In genomic region chr19:57477191-57478008, GRCh38 we compare ENCODE assay signal across 8 cellular contexts. TPM values are rescaled to one million over a fixed set of nuclear protein-coding genes. Genes with fewer than 3 reads are reported as not detected.
A peak's percentile ranks its signal among the peaks of the same experiment; 100 is the strongest.
DNase-seq lines count a peak whose midpoint lies in the region; ATAC-seq, FAIRE-seq and TF ChIP-seq lines count a peak whose summit lies in the region.

Gene ZNF772, minus strand, starts transcription at chr19:57477566. Its CDS starts 257 bp downstream, at chr19:57477309.

- H3K36me3 Mint-ChIP-seq in brain: peaks cover 54% of the 10 kb centered on the region

- peaks cover 27% of the 10 kb centered on the region for H3K36me3 ChIP-seq in iPS DF 6.9 (ENCODE audit: control insufficient read depth, insufficient read depth, low read length)
- peaks cover 29 to 38% (median 33%) of the 10 kb centered on the region in 4 donors for H3K36me3 ChIP-seq in sigmoid colon

- H3K9me3 ChIP-seq in iPS DF 6.9 (ENCODE audit: control insufficient read depth, insufficient read depth, low read length) (peaks cover 20% of the 10 kb centered on the region), sigmoid colon (peaks cover 32 to 49% (median 42%) of the 10 kb centered on the region in 4 donors)

- ATAC-seq in GM18498 (IDR thresholded peaks at IDR 0.05; ENCODE audit: unreplicated experiment): peak; percentile 99
- ATAC-seq in HG02870 (IDR thresholded peaks at IDR 0.05; ENCODE audit: unreplicated experiment): peak; percentile 72

- H3K4me3 ChIP-seq in iPS DF 6.9 (ENCODE audit: low read length) (peak within 1 kb of the TSS; percentile 80), sigmoid colon (peak within 1 kb of the TSS; percentile 48 to 74 (median 62))

- peak; percentile 96 for FAIRE-seq in TTC549 (lab: Jason Lieb, UNC)

- no peak for TF ChIP-seq EP300 in sigmoid colon (IDR thresholded peaks at IDR 0.05)

- DNase-seq in NCI-H187 (lab: John Stamatoyannopoulos, UW) (peak; percentile 74 to 86), iPS DF 6.9 (ENCODE audit: low read depth, low spot score) (peak; percentile 91), sigmoid colon (peak; percentile 94), cortex of kidney (lab: John Stamatoyannopoulos, UW) (no peak)

- TF ChIP-seq CTCF in brain (conservative IDR thresholded peaks at IDR 0.05): peak; percentile 55 to 60
- peak; percentile 35 to 81 (median 46) for TF ChIP-seq CTCF in sigmoid colon (IDR thresholded peaks at IDR 0.05)

- H3K27me3 Mint-ChIP-seq in brain: peaks cover 10% of the 10 kb centered on the region

- H3K27me3 ChIP-seq in iPS DF 6.9 (ENCODE audit: control insufficient read depth, insufficient read depth, low read length) (no peaks in the 10 kb centered on the region), sigmoid colon (no peaks in the 10 kb centered on the region)

- H3K27ac Mint-ChIP-seq in brain: peak within 1 kb of the TSS; percentile 89 to 99 (median 97)

- no CpG with 5 or more reads among the region's 38 CpGs for WGBS in iPS DF 6.9 (ENCODE audit: insufficient coverage, insufficient read length)
- WGBS in sigmoid colon, 2 donors: 11% methylated on average over 38 of the region's 38 CpGs

- H3K27ac ChIP-seq in iPS DF 6.9 (ENCODE audit: low read length) (no peak within 1 kb of the TSS), sigmoid colon (peak within 1 kb of the TSS; percentile 72 to 87 (median 81))

- peaks cover 37% of the 10 kb centered on the region for H3K4me1 Mint-ChIP-seq in brain

- peak within 1 kb of the TSS; percentile 86 to 98 (median 95) for H3K4me3 Mint-ChIP-seq in brain

- TF ChIP-seq POLR2A in sigmoid colon (IDR thresholded peaks at IDR 0.05): no peak

- intact Hi-C loops in sigmoid colon (cut with DNase I): no loop called here

- peaks cover 60 to 72% (median 62%) of the 10 kb centered on the region in 5 experiments for H3K9me3 Mint-ChIP-seq in brain

- no peaks in the 10 kb centered on the region for H3K4me1 ChIP-seq in iPS DF 6.9 (ENCODE audit: control insufficient read depth, insufficient read depth, low read length)
- H3K4me1 ChIP-seq in sigmoid colon: peaks cover 0 to 12% (median 8%) of the 10 kb centered on the region in 4 donors

RNA-seq across cellular contexts. Expression of gene ZNF772, which starts in this region (rescaled TPM):
- 5.0 TPM for polyA plus RNA-seq in brain (ENCODE audit: insufficient read depth, low read depth, low replicate concordance)
- total RNA-seq in sigmoid colon: 10 to 100 TPM; 12.8 to 17.1 (median 15.5) TPM
- 1 to 10 TPM in 1 of 3 donors, under 1 TPM in 2; 0.23 to 3.4 (median 0.60) TPM for polyA plus RNA-seq in sigmoid colon
